ENCODE assay signal across 10 cellular contexts in the genomic region with DNA sequence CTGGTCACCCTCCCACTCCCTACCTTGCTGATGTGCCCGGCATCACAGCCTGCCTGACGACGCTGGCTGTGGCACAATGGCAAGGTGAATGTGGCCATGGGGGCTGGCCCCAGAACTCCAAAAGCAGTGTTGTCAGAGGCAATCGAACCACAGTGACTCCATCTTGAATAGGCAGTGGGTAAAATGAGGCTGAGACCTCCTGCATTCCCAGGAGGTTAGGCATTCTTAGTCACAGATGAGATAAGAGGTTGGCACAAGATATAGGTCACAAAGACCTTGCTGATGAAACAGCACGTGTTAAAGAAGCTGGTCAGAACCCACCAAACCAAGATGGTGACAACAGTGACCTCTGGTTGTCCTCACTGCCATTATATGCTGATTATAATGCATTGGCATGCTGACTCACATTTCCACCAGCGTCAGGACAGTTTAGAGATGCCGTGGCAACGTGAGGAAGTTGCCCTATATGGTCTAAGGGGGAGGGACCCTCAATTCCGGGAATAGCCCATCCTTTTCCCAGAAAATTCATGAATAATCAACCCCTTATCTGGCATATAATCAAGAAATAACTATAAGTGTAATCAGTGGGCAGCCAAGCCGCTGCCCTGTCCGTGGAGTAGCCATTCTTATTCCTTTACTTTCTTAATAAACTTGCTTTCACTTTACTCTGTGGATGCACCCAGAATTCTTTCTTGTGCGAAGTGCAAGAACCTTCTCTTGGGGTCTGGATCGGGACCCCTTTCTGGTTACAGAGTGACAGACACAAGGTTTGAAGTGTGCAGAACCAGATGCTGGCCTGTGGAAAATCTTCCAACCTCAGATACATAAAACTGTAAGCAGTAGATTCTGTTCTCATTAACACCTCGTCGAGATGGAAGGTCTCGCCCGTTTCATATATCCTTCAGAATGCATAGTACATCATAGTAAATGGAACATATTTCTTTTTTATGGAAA. TPM values are rescaled to one million over a fixed set of nuclear protein-coding genes. Genes with fewer than 3 reads are reported as not detected.
DNase-seq lines count a peak whose midpoint lies in the region; ATAC-seq and TF ChIP-seq lines count a peak whose summit lies in the region.
"Had no signal": no experiment of that assay in that cellular context is flagged by ENCODE, and none has a peak within 500 bp of the region (broad histone marks: within the 10 kb centered on the region; RNA-seq: fewer than 3 reads in every experiment).

No MANE protein-coding gene starts in this region.

- no peak for TF ChIP-seq RAD21 in SK-N-SH (IDR thresholded peaks at IDR 0.05; ENCODE audit: low read length)

- H3K9ac ChIP-seq in SK-N-SH = peak overlapping the region; percentile 32; the same call in 1 of the 2 replicates

- no peaks in the 10 kb centered on the region for H3K9me3 ChIP-seq in SK-N-SH
- no peaks in the 10 kb centered on the region for H3K9me3 ChIP-seq in ovary

- peak; percentile 92 to 96 for ATAC-seq in activated CD4-positive, CD25-positive, alpha-beta regulatory T cell treated with anti-CD3 and anti-CD28 coated beads, Interleukin-2, amount 50 U/mL, for 24 hours
- ATAC-seq in HG03565 (IDR thresholded peaks at IDR 0.05; ENCODE audit: unreplicated experiment) = no peak
- no peak for ATAC-seq in GM19328 (IDR thresholded peaks at IDR 0.05; ENCODE audit: unreplicated experiment)
- ATAC-seq: Panc1 had no signal

- intact Hi-C loops in ovary (cut with DNase I) = no loop called here

- no peak for DNase-seq in activated CD4-positive, CD25-positive, alpha-beta regulatory T cell treated with anti-CD3 and anti-CD28 coated beads, Interleukin-2, amount 50 U/mL, for 72 hours
- no peak for DNase-seq in SK-N-SH
- DNase-seq in erythroblast (lab: John Stamatoyannopoulos, UW) = peak; percentile 65 to 82
- DNase-seq in stimulated activated CD4-positive, alpha-beta T cell treated with anti-CD3 and anti-CD28 coated beads, Interleukin-2, amount 100 ng/mL, for 4 hours (ENCODE audit: low read depth) = peak; percentile 4
- DNase-seq in ovary = no peak
- DNase-seq: retina had no signal

- no peaks in the 10 kb centered on the region for H3K27me3 ChIP-seq in SK-N-SH (ENCODE audit: insufficient read depth)
- H3K27me3 ChIP-seq in ovary = no peaks in the 10 kb centered on the region

- peak overlapping the region in 1 of 2 experiments; percentile 67; a peak in 2 of 4 replicates for H3K27ac ChIP-seq in SK-N-SH (ENCODE audit: low read depth in 2 of 2, low read length in 1 of 2)
- no peak overlapping the region for H3K27ac ChIP-seq in ovary

- H3K4me2 ChIP-seq in SK-N-SH = peak overlapping the region; percentile 57

- TF ChIP-seq EP300 in SK-N-SH (IDR thresholded peaks at IDR 0.05; ENCODE audit: borderline replicate concordance in 1 of 2, low read depth in 1 of 2, low read length in 1 of 2) = peak in 1 of 2 experiments; percentile 89; a peak in 2 of 4 replicates
- TF ChIP-seq EP300 in ovary (IDR thresholded peaks at IDR 0.05) = no peak

- no peak overlapping the region for H3K4me3 ChIP-seq in SK-N-SH (ENCODE audit: low read depth in 2 of 2, low read length in 1 of 2)
- H3K4me3 ChIP-seq in ovary = no peak overlapping the region

- CTCF ChIA-PET in SK-N-SH (lab: Yijun Ruan, JAX) = no interaction called here

- H3K9me2 ChIP-seq in SK-N-SH = no peaks in the 10 kb centered on the region

- H3K4me1 ChIP-seq in SK-N-SH (ENCODE audit: control insufficient read depth in 1 of 2, insufficient read depth in 2 of 2, low read depth in 1 of 2, low read length in 1 of 2) = peaks cover 2 to 4% of the 10 kb centered on the region in 2 experiments; a peak in 1 of 4 replicates
- no peaks in the 10 kb centered on the region for H3K4me1 ChIP-seq in ovary (ENCODE audit: insufficient read depth)

- POLR2A ChIA-PET in SK-N-SH (lab: Yijun Ruan, JAX) = no interaction called here

- peaks cover 3% of the 10 kb centered on the region for H3F3A ChIP-seq in SK-N-SH (replicated peaks; ENCODE audit: insufficient read depth)

- no peaks in the 10 kb centered on the region for H4K20me1 ChIP-seq in SK-N-SH (ENCODE audit: insufficient read depth)

- no peaks in the 10 kb centered on the region for H3K36me3 ChIP-seq in SK-N-SH (replicated peaks in 1 of 2; ENCODE audit: control insufficient read depth in 1 of 2, insufficient read depth in 2 of 2, low read length in 1 of 2)
- H3K36me3 ChIP-seq in ovary = no peaks in the 10 kb centered on the region

- WGBS in SK-N-SH (ENCODE audit: low lambda C conversion rate) = 58% methylated on average over 17 of the region's 17 CpGs
- WGBS in ovary, 3 donors = 78 to 80% (median 78%) methylated on average over 17 of the region's 17 CpGs

- TF ChIP-seq POLR2A in erythroblast (IDR thresholded peaks at IDR 0.05; ENCODE audit: low read length) (no peak), ovary (IDR thresholded peaks at IDR 0.05) (no peak)

- no peaks in the 10 kb centered on the region for H3K79me2 ChIP-seq in SK-N-SH (ENCODE audit: insufficient read depth)

- TF ChIP-seq CTCF in SK-N-SH (IDR thresholded peaks at IDR 0.05) = no peak
- no peak for TF ChIP-seq CTCF in ovary (IDR thresholded peaks at IDR 0.05)

- peak overlapping the region; percentile 87 for H2AFZ ChIP-seq in SK-N-SH (ENCODE audit: low read depth)

TF ChIP-seq in SK-N-SH, 30 proteins besides CTCF, POLR2A, EP300 and RAD21 (continues in another document):
- TF ChIP-seq FOXM1 (IDR thresholded peaks at IDR 0.05; ENCODE audit: low read depth) (no peak), ELF1 (IDR thresholded peaks at IDR 0.05) (no peak), TCF12 (IDR thresholded peaks at IDR 0.05) (peak; percentile 83), TEAD4 (IDR thresholded peaks at IDR 0.05; ENCODE audit: borderline replicate concordance, insufficient read depth) (peak; percentile 69), MEF2A (IDR thresholded peaks at IDR 0.05; ENCODE audit: borderline replicate concordance, low read depth) (peak; percentile 44; the same call in 1 of the 2 replicates), FOSL2 (IDR thresholded peaks at IDR 0.05; ENCODE audit: borderline replicate concordance, low read depth) (peak; percentile 84), MAX (IDR thresholded peaks at IDR 0.05; ENCODE audit: low read depth) (peak; percentile 77), SMC3 (IDR thresholded peaks at IDR 0.05; ENCODE audit: low read depth, low read length) (no peak), RCOR1 (IDR thresholded peaks at IDR 0.05; ENCODE audit: low read length) (no peak), POLR2AphosphoS5 (IDR thresholded peaks at IDR 0.05; ENCODE audit: low read depth, low read length) (no peak), USF2 (IDR thresholded peaks at IDR 0.05; ENCODE audit: borderline replicate concordance, low read depth, low read length) (no peak), SIN3A (IDR thresholded peaks at IDR 0.05; ENCODE audit: borderline replicate concordance, low read depth, low read length) (no peak)
- TF ChIP-seq, protein P1, sequence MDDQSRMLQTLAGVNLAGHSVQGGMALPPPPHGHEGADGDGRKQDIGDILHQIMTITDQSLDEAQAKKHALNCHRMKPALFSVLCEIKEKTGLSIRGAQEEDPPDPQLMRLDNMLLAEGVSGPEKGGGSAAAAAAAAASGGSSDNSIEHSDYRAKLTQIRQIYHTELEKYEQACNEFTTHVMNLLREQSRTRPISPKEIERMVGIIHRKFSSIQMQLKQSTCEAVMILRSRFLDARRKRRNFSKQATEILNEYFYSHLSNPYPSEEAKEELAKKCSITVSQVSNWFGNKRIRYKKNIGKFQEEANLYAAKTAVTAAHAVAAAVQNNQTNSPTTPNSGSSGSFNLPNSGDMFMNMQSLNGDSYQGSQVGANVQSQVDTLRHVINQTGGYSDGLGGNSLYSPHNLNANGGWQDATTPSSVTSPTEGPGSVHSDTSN (IDR thresholded peaks at IDR 0.05) = peak; percentile 67
- TF ChIP-seq, protein P2, sequence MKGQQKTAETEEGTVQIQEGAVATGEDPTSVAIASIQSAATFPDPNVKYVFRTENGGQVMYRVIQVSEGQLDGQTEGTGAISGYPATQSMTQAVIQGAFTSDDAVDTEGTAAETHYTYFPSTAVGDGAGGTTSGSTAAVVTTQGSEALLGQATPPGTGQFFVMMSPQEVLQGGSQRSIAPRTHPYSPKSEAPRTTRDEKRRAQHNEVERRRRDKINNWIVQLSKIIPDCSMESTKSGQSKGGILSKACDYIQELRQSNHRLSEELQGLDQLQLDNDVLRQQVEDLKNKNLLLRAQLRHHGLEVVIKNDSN (IDR thresholded peaks at IDR 0.05; ENCODE audit: borderline replicate concordance, low read depth) = no peak

RNA-seq across cellular contexts. Expression of gene CLDN24, which starts 26.8 kb away (rescaled TPM):
- polyA plus RNA-seq in SK-N-SH (2012; rRNA removed) (not detected in 2 replicates), ovary (not detected)
- polyA plus RNA-seq in SK-N-SH (2012; cell fraction: cytosol; rRNA removed) = not detected in 2 replicates
- 0.12 TPM in 1 of 2 replicates, not detected in the other for polyA plus RNA-seq in SK-N-SH (2012; cell fraction: nucleus; rRNA removed)
- not detected for total RNA-seq in ovary

RNA-seq across cellular contexts. Expression of gene CLDN22, which starts 28.9 kb away (rescaled TPM):
- polyA plus RNA-seq in SK-N-SH (2012; rRNA removed) (0.05 TPM in 1 of 2 replicates, not detected in the other), ovary (under 1 TPM in 1 of 2 donors, not detected in 1; 0.08 TPM)
- polyA plus RNA-seq in SK-N-SH (2012; cell fraction: cytosol; rRNA removed) = not detected in 2 replicates
- 0.04 TPM in 1 of 2 replicates, not detected in the other for polyA plus RNA-seq in SK-N-SH (2012; cell fraction: nucleus; rRNA removed)
- under 1 TPM in 1 of 7 donors, not detected in 6; 0.11 TPM for total RNA-seq in ovary

Comparison
In these comparisons a context has a peak if more than half of its experiments do, and no peak if none do; other contexts are left out.
1. ATAC-seq: peak in activated CD4-positive, CD25-positive, alpha-beta regulatory T cell treated with anti-CD3 and anti-CD28 coated beads, Interleukin-2, amount 50 U/mL, for 24 hours (2 of 2); none in HG03565 (single experiment) and GM19328 (single experiment).
2. DNase-seq: peak in erythroblast (2 of 2) and stimulated activated CD4-positive, alpha-beta T cell treated with anti-CD3 and anti-CD28 coated beads, Interleukin-2, amount 100 ng/mL, for 4 hours (single experiment); none in activated CD4-positive, CD25-positive, alpha-beta regulatory T cell treated with anti-CD3 and anti-CD28 coated beads, Interleukin-2, amount 50 U/mL, for 72 hours (single experiment), SK-N-SH (single experiment) and ovary (0 of 5).